Comparison of ENCODE assay signal across 1 cellular context in the genomic region with DNA sequence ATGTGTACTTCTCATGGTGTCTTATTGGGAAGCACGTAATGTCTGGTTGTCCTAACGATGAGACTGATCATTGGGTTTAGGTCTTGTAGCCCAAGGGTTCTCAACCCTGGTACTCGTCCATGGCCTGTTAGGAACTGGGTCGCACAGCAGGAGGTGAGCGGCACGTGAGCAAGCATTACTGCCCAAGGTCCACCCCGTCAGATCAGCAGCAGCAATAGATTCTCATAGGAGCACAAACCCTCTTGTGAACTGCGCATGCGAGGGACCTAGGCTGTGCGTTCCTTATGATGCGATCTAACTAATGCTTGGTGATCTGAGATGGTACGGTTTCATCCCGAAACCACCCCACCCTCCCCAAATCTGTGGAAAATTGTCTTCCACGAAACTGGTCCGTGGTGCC.
TF ChIP-seq lines count a peak whose summit lies in the region.

No MANE protein-coding gene starts in this region.

TF ChIP-seq in GM23338, 12 proteins besides CTCF, POLR2A, EP300 and RAD21 (continued from another document):
- TF ChIP-seq, protein P1, sequence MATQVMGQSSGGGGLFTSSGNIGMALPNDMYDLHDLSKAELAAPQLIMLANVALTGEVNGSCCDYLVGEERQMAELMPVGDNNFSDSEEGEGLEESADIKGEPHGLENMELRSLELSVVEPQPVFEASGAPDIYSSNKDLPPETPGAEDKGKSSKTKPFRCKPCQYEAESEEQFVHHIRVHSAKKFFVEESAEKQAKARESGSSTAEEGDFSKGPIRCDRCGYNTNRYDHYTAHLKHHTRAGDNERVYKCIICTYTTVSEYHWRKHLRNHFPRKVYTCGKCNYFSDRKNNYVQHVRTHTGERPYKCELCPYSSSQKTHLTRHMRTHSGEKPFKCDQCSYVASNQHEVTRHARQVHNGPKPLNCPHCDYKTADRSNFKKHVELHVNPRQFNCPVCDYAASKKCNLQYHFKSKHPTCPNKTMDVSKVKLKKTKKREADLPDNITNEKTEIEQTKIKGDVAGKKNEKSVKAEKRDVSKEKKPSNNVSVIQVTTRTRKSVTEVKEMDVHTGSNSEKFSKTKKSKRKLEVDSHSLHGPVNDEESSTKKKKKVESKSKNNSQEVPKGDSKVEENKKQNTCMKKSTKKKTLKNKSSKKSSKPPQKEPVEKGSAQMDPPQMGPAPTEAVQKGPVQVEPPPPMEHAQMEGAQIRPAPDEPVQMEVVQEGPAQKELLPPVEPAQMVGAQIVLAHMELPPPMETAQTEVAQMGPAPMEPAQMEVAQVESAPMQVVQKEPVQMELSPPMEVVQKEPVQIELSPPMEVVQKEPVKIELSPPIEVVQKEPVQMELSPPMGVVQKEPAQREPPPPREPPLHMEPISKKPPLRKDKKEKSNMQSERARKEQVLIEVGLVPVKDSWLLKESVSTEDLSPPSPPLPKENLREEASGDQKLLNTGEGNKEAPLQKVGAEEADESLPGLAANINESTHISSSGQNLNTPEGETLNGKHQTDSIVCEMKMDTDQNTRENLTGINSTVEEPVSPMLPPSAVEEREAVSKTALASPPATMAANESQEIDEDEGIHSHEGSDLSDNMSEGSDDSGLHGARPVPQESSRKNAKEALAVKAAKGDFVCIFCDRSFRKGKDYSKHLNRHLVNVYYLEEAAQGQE (IDR thresholded peaks at IDR 0.05; ENCODE audit: unreplicated experiment), result no peak
- TF ChIP-seq JUNB (IDR thresholded peaks at IDR 0.05; ENCODE audit: unreplicated experiment) (no peak), CREB1 (CRISPR knock-in tag; IDR thresholded peaks at IDR 0.05; ENCODE audit: low read depth) (no peak)
